8 cellular contexts compared by ENCODE assay signal in the genomic region with DNA sequence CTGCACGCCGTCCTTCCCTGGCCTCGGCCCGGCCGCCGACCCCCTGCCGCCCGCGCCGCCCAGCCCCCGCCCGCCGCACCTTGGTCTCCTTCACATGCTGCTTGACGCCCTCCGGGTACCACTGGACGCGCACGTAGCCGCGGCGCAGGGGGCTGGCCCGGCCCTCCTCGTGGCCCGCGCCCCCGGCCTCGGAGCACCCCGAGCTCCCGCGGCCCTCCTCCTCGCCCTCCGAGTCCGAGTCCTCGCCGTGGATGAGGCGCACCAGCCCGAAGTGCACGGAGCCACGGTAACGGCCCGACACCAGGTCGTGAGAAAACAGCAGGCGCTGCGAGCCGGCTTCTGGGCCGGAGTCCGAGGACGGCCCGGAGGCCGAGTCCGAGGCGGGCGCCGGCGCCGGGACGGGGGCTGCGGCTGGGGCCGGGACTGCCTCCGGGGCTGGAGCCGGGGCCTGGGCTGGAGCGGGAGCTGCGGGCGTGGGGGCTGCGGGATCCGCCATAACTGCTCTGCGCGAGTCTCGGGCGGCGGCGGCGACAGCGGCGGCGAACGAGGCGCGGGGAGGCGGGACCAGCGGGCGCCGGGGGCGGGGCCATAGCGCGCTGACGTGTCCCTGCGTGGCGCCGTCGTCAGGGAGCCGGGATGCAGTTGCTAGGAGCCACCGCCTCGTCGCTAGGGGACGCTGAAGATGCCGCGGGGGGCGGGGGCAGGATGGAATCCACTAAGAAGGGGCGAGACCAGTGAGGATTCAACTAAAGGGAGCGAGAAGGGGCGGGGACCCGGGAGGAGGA. TPM values are rescaled to one million over a fixed set of nuclear protein-coding genes. Genes with fewer than 3 reads are reported as not detected.
DNase-seq lines count a peak whose midpoint lies in the region; ATAC-seq, FAIRE-seq and TF ChIP-seq lines count a peak whose summit lies in the region.

TSS of gene UBE2O (minus strand) at position 507 of the 785 bp plus-strand sequence. CDS start at position 496, 11 bp downstream.

- no peaks in the 10 kb centered on the region for H3K27me3 Mint-ChIP-seq in IgD-negative memory B cell

- peak; percentile 78 for ATAC-seq in GM21447 (IDR thresholded peaks at IDR 0.05; ENCODE audit: unreplicated experiment)

- no peaks in the 10 kb centered on the region for H3K27me3 ChIP-seq in esophagus muscularis mucosa

- no peaks in the 10 kb centered on the region for H3K36me3 Mint-ChIP-seq in IgD-negative memory B cell

- no peak for TF ChIP-seq EP300 in esophagus muscularis mucosa (IDR thresholded peaks at IDR 0.05)

- H3K4me3 ChIP-seq in esophagus muscularis mucosa, result peak within 1 kb of the TSS; percentile 83 to 98 (median 94)

- intact Hi-C loops in esophagus muscularis mucosa (cut with DNase I), result loop anchor here (5.0 kb wide), 1 partner anchor 41 kb away; no protein-coding TSS in a partner anchor

- no peaks in the 10 kb centered on the region for H3K9me3 ChIP-seq in esophagus muscularis mucosa

- 0% methylated on average over 30 of the region's 103 CpGs for WGBS in esophagus muscularis mucosa

- H3K36me3 ChIP-seq in esophagus muscularis mucosa, result no peaks in the 10 kb centered on the region

- no peak for TF ChIP-seq POLR2A in esophagus muscularis mucosa (IDR thresholded peaks at IDR 0.05; ENCODE audit: low read depth)

- H3K27ac ChIP-seq in esophagus muscularis mucosa (replicated peaks in 1 of 4), result peak within 1 kb of the TSS; percentile 77 to 85 (median 82)

- no peaks in the 10 kb centered on the region for H3K9me3 Mint-ChIP-seq in IgD-negative memory B cell

- H3K4me3 Mint-ChIP-seq in IgD-negative memory B cell, result peak within 1 kb of the TSS; percentile 80 to 94 (median 88)

- H3K4me1 Mint-ChIP-seq in IgD-negative memory B cell, result peaks cover 14 to 28% (median 27%) of the 10 kb centered on the region in 3 donors

- peak; percentile 91 for DNase-seq in D721Med (ENCODE audit: insufficient read length, low spot score)
- DNase-seq in OCI-M1 (lab: John Stamatoyannopoulos, UW), result peak; percentile 91
- DNase-seq in activated T-cell treated with anti-CD3 and anti-CD28 coated beads for 48 hours (ENCODE audit: low read depth), result peak; percentile 93
- peak; percentile 95 for DNase-seq in esophagus muscularis mucosa (ENCODE audit: extremely low spot score)
- peak; percentile 88 for DNase-seq in myocyte (ENCODE audit: low read depth)
- DNase-seq in stimulated activated CD8-positive, alpha-beta memory T cell treated with anti-CD3 and anti-CD28 coated beads, Interleukin-7, amount 100 ng/mL, for 4 hours (ENCODE audit: low read depth in 2 of 2), result peak; percentile 73 to 86

- FAIRE-seq in D721Med (lab: Jason Lieb, UNC), result no peak

- H3K4me1 ChIP-seq in esophagus muscularis mucosa, result peaks cover 18 to 29% (median 22%) of the 10 kb centered on the region in 4 donors

- TF ChIP-seq CTCF in D721Med (IDR thresholded peaks at IDR 0.05; ENCODE audit: insufficient read depth, missing control alignments), result peak; percentile 48
- TF ChIP-seq CTCF in esophagus muscularis mucosa (IDR thresholded peaks at IDR 0.05), result peak; percentile 15 to 56 (median 15)

- H3K27ac Mint-ChIP-seq in IgD-negative memory B cell, result peak within 1 kb of the TSS; percentile 80 to 95 (median 90)

RNA-seq across cellular contexts. Expression of gene UBE2O, which starts in this region (rescaled TPM):
- 13.8 TPM for polyA plus RNA-seq in IgD-negative memory B cell
- 10 to 100 TPM; 14.1 to 21.7 (median 19.0) TPM for total RNA-seq in esophagus muscularis mucosa
- 12.7 and 21.1 TPM in 2 replicates for total RNA-seq in myocyte
- polyA plus RNA-seq in myocyte (2012), result 16.9 TPM

Comparison
In these comparisons a context has a peak if more than half of its experiments do, and no peak if none do; other contexts are left out.
1. Peak in every context shown above with its lines: DNase-seq, ATAC-seq, H3K4me3 ChIP-seq and H3K27ac ChIP-seq.